Comparison of ENCODE assay signal across 26 cellular contexts in genomic region chr1:191438979-191439378, GRCh38.
"Had no signal": no experiment of that assay in that cellular context is flagged by ENCODE, and none has a peak within 500 bp of the region (broad histone marks: within the 10 kb centered on the region; RNA-seq: fewer than 3 reads in every experiment).

No MANE protein-coding gene starts in this region.

- H3K27ac ChIP-seq: brain microvascular endothelial cell, WERI-Rb-1 had no signal

- H3K36me3 ChIP-seq: brain microvascular endothelial cell, WERI-Rb-1 had no signal

- FAIRE-seq: astrocyte, bronchial epithelial cell, frontal cortex had no signal

- DNase-seq: activated B cell treated with CpG ODN at 0.5 μM for 24 hours; activated CD4-positive, alpha-beta T cell treated with anti-CD3 and anti-CD28 coated beads for 48 hours; activated CD4-positive, alpha-beta T cell treated with anti-CD3 and anti-CD28 coated beads, Interleukin-2, amount 50 U/mL, for 1 hour; activated CD4-positive, alpha-beta T cell treated with anti-CD3 and anti-CD28 coated beads, Interleukin-2, amount 50 U/mL, for 48 hours; activated CD8-positive, alpha-beta memory T cell treated with anti-CD3 and anti-CD28 coated beads for 24 hours; activated CD8-positive, alpha-beta T cell treated with anti-CD3 and anti-CD28 coated beads for 36 hours; activated effector memory CD4-positive, alpha-beta T cell treated with Interleukin-2 at 50 U/mL for 16 hours; activated gamma-delta T cell treated with Interleukin-2 at 50 U/mL for 16 hours; activated naive CD4-positive, alpha-beta T cell treated with anti-CD3 and anti-CD28 coated beads, Interleukin-2, amount 50 U/mL, for 16 hours; activated naive CD4-positive, alpha-beta T cell treated with Interleukin-2 at 50 U/mL for 16 hours; activated T-cell treated with anti-CD3 and anti-CD28 coated beads, Interleukin-2, amount 50 U/mL, for 4 hours; amniotic stem cell; anterior cingulate cortex; brain microvascular endothelial cell; cortex of kidney; dermis blood vessel endothelial cell; effector CD4-positive, alpha-beta T cell; effector memory CD8-positive, alpha-beta T cell; foreskin fibroblast; head of caudate nucleus; T-helper 1 cell; T-helper 17 cell; WERI-Rb-1 had no signal

- H3K27me3 ChIP-seq: brain microvascular endothelial cell had no signal
